Comparison of ENCODE assay signal across 11 cellular contexts in the genomic region with DNA sequence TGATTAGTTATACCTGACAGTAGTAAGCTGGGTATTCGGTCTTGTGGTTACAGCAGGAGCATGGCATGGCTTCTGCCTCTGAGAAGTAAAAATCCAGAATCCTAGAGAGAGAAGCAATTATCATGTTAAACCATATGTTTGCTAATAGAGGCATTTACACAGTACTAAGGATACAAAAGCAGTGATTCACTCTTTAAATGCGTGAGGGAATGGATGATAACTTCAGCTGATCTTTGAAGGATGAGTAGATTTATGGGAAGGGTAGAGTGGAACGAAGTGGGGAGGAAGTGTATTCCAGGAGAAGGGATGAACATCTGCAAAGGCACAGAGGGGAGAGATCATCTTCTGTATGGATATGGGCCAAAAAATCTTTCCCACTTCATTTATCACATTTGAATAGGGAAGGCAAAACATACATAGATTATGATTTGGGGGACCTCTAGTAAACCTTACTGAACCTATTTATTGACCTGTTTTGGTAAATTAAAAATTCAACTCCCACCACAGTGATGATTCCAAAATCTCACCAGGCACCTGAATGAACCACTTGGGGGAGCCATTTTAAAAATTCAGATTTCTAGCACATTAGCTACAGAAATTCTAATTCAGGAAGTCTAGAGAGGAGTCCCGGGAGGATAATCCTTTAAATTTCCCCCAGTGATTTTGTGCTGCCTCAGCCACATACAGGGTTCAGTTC. TPM values are rescaled to one million over a fixed set of nuclear protein-coding genes. Genes with fewer than 3 reads are reported as not detected.
A peak's percentile ranks its signal among the peaks of the same experiment; 100 is the strongest.
DNase-seq lines count a peak whose midpoint lies in the region; ATAC-seq and TF ChIP-seq lines count a peak whose summit lies in the region.
"Had no signal": no experiment of that assay in that cellular context is flagged by ENCODE, and none has a peak within 500 bp of the region (broad histone marks: within the 10 kb centered on the region; RNA-seq: fewer than 3 reads in every experiment).

No MANE protein-coding gene starts in this region.

- H4K20me1 ChIP-seq in KMS-11 (ENCODE audit: insufficient read depth) = no peaks in the 10 kb centered on the region

- H3K9me3 Mint-ChIP-seq in endothelial cell (ENCODE audit: unreplicated experiment) = peaks cover 1% of the 10 kb centered on the region

- peak; percentile 37 for DNase-seq in EH (ENCODE audit: low read depth)
- DNase-seq in fibroblast of mammary gland (ENCODE audit: low read depth) = no peak
- no peak for DNase-seq in middle frontal gyrus (ENCODE audit: extremely low spot score, low spot score)
- no peak for DNase-seq in endothelial cell (ENCODE audit: low spot score)
- DNase-seq in prostate gland (ENCODE audit: low spot score) = no peak
- DNase-seq: activated CD4-positive, CD25-positive, alpha-beta regulatory T cell had no signal

- no peaks in the 10 kb centered on the region for H3K9me3 ChIP-seq in prostate gland

- no peaks in the 10 kb centered on the region for H3K27me3 Mint-ChIP-seq in endothelial cell (ENCODE audit: unreplicated experiment)

- H3K27me3 ChIP-seq in KMS-11 (ENCODE audit: insufficient read depth, low read depth) (no peaks in the 10 kb centered on the region), prostate gland (replicated peaks; ENCODE audit: insufficient read depth) (no peaks in the 10 kb centered on the region)

- no peaks in the 10 kb centered on the region for H3K79me2 ChIP-seq in KMS-11 (ENCODE audit: insufficient read depth, low read depth)

- no peak overlapping the region for H3K27ac Mint-ChIP-seq in endothelial cell (ENCODE audit: unreplicated experiment)

- TF ChIP-seq POLR2A in prostate gland (IDR thresholded peaks at IDR 0.05) = no peak

- intact Hi-C loops in prostate gland (cut with DNase I) = no loop called here

- WGBS in prostate gland = 75% methylated on average over 4 of the region's 4 CpGs

- peak; percentile 68 for TF ChIP-seq CTCF in KMS-11 (conservative IDR thresholded peaks at IDR 0.05; ENCODE audit: low read depth, low read length)
- TF ChIP-seq CTCF in fibroblast of mammary gland (conservative IDR thresholded peaks at IDR 0.05; ENCODE audit: control insufficient read depth, insufficient read depth, low read depth, low read length) = peak; percentile 38
- TF ChIP-seq CTCF in endothelial cell (IDR thresholded peaks at IDR 0.05; ENCODE audit: unreplicated experiment) = no peak
- TF ChIP-seq CTCF in prostate gland (IDR thresholded peaks at IDR 0.05) = no peak

- no peaks in the 10 kb centered on the region for H3K36me3 ChIP-seq in KMS-11 (ENCODE audit: insufficient read depth)
- no peaks in the 10 kb centered on the region for H3K36me3 ChIP-seq in prostate gland

- H3K27ac ChIP-seq in KMS-11 (no peak overlapping the region), prostate gland (no peak overlapping the region)

- no peak overlapping the region for H3K4me3 Mint-ChIP-seq in endothelial cell (ENCODE audit: unreplicated experiment)

- peak overlapping the region; percentile 27; the same call in 1 of the 2 replicates for H2AFZ ChIP-seq in KMS-11 (ENCODE audit: low read depth)

- ATAC-seq in GM21515 (IDR thresholded peaks at IDR 0.05; ENCODE audit: unreplicated experiment) (peak; percentile 34), HG02588 (IDR thresholded peaks at IDR 0.05; ENCODE audit: unreplicated experiment) (no peak)

- no peak overlapping the region for H3K9ac ChIP-seq in KMS-11

- H3K4me1 Mint-ChIP-seq in endothelial cell (ENCODE audit: unreplicated experiment) = peaks cover 10% of the 10 kb centered on the region

- H3K4me3 ChIP-seq in KMS-11 (IDR thresholded peaks at IDR 0.05; ENCODE audit: insufficient read depth, low read depth, low read length) (no peak overlapping the region), fibroblast of mammary gland (ENCODE audit: control insufficient read depth, low read depth, low read length) (no peak overlapping the region), prostate gland (no peak overlapping the region)

- H3K36me3 Mint-ChIP-seq in endothelial cell (ENCODE audit: low read depth, unreplicated experiment) = no peaks in the 10 kb centered on the region

- H3K4me1 ChIP-seq in KMS-11 (ENCODE audit: low read depth, poor library complexity, severe bottlenecking) (peaks cover 6% of the 10 kb centered on the region), prostate gland (replicated peaks) (no peaks in the 10 kb centered on the region)

- no peak overlapping the region for H3K4me2 ChIP-seq in KMS-11

RNA-seq across cellular contexts. Expression of gene IGSF10, which starts 35.1 kb away (rescaled TPM):
- total RNA-seq in endothelial cell (ENCODE audit: unreplicated experiment) = 4.1 TPM
- total RNA-seq in prostate gland = 1 to 10 TPM in 1 of 2 donors, not detected in 1; 5.4 TPM
- total RNA-seq: dermis microvascular lymphatic vessel endothelial cell had no signal

RNA-seq across cellular contexts. Expression of gene P2RY12, which starts 41.2 kb away (rescaled TPM):
- total RNA-seq in endothelial cell (ENCODE audit: unreplicated experiment) (not detected), prostate gland (1 to 10 TPM in 1 of 2 donors, under 1 TPM in 1; 0.97 to 5.0 TPM)
- total RNA-seq: dermis microvascular lymphatic vessel endothelial cell, myocyte had no signal

Comparison
In these comparisons a context has a peak if more than half of its experiments do, and no peak if none do; other contexts are left out.
1. CTCF ChIP-seq: peak in KMS-11 (single experiment) and fibroblast of mammary gland (single experiment); none in endothelial cell (single experiment) and prostate gland (0 of 4).